In the genomic region with DNA sequence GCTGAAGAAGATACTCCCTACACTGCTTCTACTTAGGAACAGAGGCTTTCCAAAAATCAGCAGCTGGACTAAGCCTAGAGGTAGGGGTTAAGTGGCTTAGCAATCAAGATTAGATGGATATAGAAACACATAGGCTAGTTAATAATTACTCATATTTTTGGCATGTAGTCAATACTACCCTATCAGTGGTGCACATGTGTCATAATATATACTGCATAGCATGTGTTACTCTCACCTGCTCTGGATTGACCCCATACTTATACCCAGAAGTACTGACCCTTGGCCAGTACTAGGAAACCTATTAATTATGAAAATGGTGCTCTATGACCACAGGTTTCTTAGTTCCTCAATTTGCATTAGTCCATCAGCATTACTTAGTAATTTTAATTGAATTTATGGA, we compare ENCODE assay signal across 29 cellular contexts.
"Had no signal": no experiment of that assay in that cellular context is flagged by ENCODE, and none has a peak within 500 bp of the region (broad histone marks: within the 10 kb centered on the region; RNA-seq: fewer than 3 reads in every experiment).

No MANE protein-coding gene starts in this region.

- FAIRE-seq: frontal cortex, islet of Langerhans, pancreas had no signal

- H3K4me3 Mint-ChIP-seq: activated naive CD8-positive, alpha-beta T cell; activated T-cell treated with anti-CD3 and anti-CD28 coated beads, Interleukin-2, amount 50 U/mL, for 4 hours; nephron progenitor cell; stimulated activated naive CD8-positive, alpha-beta T cell treated with anti-CD3 and anti-CD28 coated beads, Interleukin-15, Interleukin-2, amounts not matched to agents 100 ng/mL and 50 ng/mL, for 24 hours had no signal

- H3K9me3 ChIP-seq: adrenal gland, ascending aorta, heart left ventricle, mucosa of descending colon, pancreas, psoas muscle, right atrium auricular region, tibial artery had no signal

- H3K9me3 Mint-ChIP-seq: nephron progenitor cell had no signal

- H3K36me3 ChIP-seq: adrenal gland, ascending aorta, brain microvascular endothelial cell, heart left ventricle, pancreas, right atrium auricular region, tibial artery had no signal

- H3K4me1 Mint-ChIP-seq: nephron progenitor cell had no signal

- DNase-seq: activated CD4-positive, alpha-beta T cell treated with anti-CD3 and anti-CD28 coated beads for 4 hours; activated CD4-positive, alpha-beta T cell treated with anti-CD3 and anti-CD28 coated beads, Interleukin-2, amount 50 U/mL, for 48 hours; activated CD4-positive, CD25-positive, alpha-beta regulatory T cell; activated CD8-positive, alpha-beta memory T cell treated with anti-CD3 and anti-CD28 coated beads, Interleukin-2, amount 50 U/mL, for 48 hours; activated naive CD4-positive, alpha-beta T cell; activated T-cell treated with anti-CD3 and anti-CD28 coated beads, Interleukin-2, amount 50 U/mL, for 4 hours; adrenal gland; brain microvascular endothelial cell; central memory CD4-positive, alpha-beta T cell; dermis blood vessel endothelial cell; effector memory CD4-positive, alpha-beta T cell; heart left ventricle; left colon; mesenchymal stem cell; mucosa of descending colon; nephron progenitor cell; pancreas; psoas muscle; stimulated activated CD4-positive, alpha-beta T cell treated with anti-CD3 and anti-CD28 coated beads, Interleukin-4, amount 100 ng/mL, for 24 hours; substantia nigra; tibial artery had no signal

- H3K27ac ChIP-seq: adrenal gland, ascending aorta, brain microvascular endothelial cell, heart left ventricle, pancreas, psoas muscle, right atrium auricular region, tibial artery had no signal

- H3K4me3 ChIP-seq: adrenal gland, ascending aorta, heart left ventricle, mucosa of descending colon, pancreas, psoas muscle, right atrium auricular region, tibial artery had no signal

- H3K27me3 Mint-ChIP-seq: activated naive CD8-positive, alpha-beta T cell; stimulated activated naive CD8-positive, alpha-beta T cell treated with anti-CD3 and anti-CD28 coated beads, Interleukin-15, Interleukin-2, amounts not matched to agents 100 ng/mL and 50 ng/mL, for 24 hours had no signal

- H3K36me3 Mint-ChIP-seq: activated naive CD8-positive, alpha-beta T cell had no signal

- ATAC-seq: esophagus mucosa, heart left ventricle, left colon, mucosa of descending colon, pancreas, psoas muscle had no signal

- H3K4me1 ChIP-seq: adrenal gland, ascending aorta, heart left ventricle, pancreas, psoas muscle, right atrium auricular region, tibial artery had no signal

- H3K27ac Mint-ChIP-seq: activated naive CD8-positive, alpha-beta T cell; activated T-helper 2 cell treated with anti-CD3 and anti-CD28 coated beads, Interferon-gamma antibody, Interleukin-2, Interleukin-4, amounts not matched to agents 10 μg/mL and 5 μg/mL and 100 μg/mL, durations not matched to agents 14 hours and 24 hours and 36 hours; nephron progenitor cell; stimulated activated naive CD8-positive, alpha-beta T cell treated with anti-CD3 and anti-CD28 coated beads, Interleukin-15, Interleukin-2, amounts not matched to agents 100 ng/mL and 50 ng/mL, for 24 hours had no signal

- H3K27me3 ChIP-seq: adrenal gland, ascending aorta, brain microvascular endothelial cell, heart left ventricle, pancreas, right atrium auricular region, tibial artery had no signal
